ENCODE assay signal across 1 cellular context in the genomic region with DNA sequence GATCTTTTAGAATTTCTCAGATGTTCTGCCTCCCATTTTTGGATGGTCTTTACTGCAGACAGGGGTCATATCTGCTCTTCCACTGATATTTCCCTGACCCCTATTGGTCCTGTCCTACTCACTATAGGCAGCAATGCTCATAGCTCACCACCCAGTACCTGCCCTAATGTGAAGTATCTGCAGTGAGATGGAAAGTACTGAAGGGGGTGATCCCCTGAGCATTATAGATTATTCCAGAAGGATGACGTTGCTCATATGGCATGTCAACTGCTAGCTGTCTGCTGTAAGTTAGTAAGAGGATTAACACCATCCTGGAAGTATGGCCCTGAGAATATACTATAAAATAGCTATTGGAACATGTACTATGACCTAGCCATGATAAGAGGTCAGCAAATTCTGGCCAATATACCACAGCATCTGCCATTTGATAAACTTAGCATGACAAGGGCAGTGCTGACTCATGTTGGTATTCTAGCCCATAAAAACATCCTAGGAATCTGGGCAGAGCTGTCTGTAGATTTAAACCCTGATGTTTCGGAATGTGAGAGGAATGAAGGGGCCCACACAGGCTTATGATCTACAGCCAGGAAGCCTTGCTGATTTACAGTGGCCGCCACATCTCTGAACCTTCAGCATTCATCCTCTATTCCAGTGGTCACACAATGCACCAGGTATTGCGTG.
TF ChIP-seq lines count a peak whose summit lies in the region.

No MANE protein-coding gene starts in this region.

TF ChIP-seq in HCT116, 20 proteins besides CTCF, POLR2A, EP300 and RAD21 (continued from another document):
- no peak for TF ChIP-seq CEBPB (IDR thresholded peaks at IDR 0.05; ENCODE audit: low read depth)
- TF ChIP-seq ZNF274 (IDR thresholded peaks at IDR 0.05; ENCODE audit: low read depth, low read length), result no peak
- no peak for TF ChIP-seq YY1 (IDR thresholded peaks at IDR 0.05; ENCODE audit: extremely low read depth, insufficient replicate concordance, low read depth, low read length)
- no peak for TF ChIP-seq EZH2 (IDR thresholded peaks at IDR 0.05)
- no peak for TF ChIP-seq CBX3 (IDR thresholded peaks at IDR 0.05; ENCODE audit: low read depth)
- TF ChIP-seq SRF (IDR thresholded peaks at IDR 0.05; ENCODE audit: low read depth), result no peak
- TF ChIP-seq, protein P1, sequence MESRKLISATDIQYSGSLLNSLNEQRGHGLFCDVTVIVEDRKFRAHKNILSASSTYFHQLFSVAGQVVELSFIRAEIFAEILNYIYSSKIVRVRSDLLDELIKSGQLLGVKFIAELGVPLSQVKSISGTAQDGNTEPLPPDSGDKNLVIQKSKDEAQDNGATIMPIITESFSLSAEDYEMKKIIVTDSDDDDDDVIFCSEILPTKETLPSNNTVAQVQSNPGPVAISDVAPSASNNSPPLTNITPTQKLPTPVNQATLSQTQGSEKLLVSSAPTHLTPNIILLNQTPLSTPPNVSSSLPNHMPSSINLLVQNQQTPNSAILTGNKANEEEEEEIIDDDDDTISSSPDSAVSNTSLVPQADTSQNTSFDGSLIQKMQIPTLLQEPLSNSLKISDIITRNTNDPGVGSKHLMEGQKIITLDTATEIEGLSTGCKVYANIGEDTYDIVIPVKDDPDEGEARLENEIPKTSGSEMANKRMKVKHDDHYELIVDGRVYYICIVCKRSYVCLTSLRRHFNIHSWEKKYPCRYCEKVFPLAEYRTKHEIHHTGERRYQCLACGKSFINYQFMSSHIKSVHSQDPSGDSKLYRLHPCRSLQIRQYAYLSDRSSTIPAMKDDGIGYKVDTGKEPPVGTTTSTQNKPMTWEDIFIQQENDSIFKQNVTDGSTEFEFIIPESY (IDR thresholded peaks at IDR 0.05; ENCODE audit: extremely low read depth, insufficient replicate concordance, low read length), result no peak
